ENCODE assay signal across 1 cellular context in the genomic region with DNA sequence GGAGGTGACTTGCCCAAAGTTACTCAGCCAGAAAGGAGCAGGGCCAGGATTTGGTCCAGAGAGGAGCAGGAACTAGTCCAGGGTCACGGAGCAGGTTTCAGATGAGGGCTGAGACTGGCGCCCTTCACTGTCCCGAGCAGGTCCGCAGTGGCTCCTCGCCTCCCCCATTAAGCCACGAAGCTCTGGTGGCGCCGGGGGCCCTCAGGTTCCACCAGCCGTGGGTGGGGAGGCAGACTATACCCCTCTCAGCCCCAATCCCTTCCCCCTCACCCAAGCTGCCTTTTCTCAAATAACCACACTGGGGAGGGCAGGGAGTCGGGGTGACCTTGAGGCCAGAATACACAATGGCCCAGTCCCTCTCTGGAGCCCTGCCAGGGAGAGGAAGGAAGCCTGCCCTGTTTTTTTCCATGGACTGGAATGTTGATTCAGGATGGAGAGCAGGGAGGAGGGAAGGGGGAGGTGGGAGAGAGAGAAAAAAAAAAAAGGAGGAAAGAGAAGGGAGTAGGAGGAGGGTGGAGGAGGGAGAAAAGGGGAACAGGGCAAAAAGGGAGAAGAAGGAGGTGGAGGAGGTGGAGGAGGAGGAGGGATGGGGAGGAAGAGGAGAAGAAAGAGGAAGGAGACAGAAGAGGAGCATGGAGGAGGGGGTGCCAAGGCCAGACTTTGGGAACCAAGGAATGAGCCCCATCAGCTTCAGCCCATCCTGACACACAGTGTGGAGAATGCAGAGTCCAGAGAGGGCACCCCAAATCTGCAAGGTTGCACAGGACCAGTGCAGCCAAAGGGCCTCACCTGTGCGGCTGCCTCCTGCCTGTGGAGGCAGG.
TF ChIP-seq lines count a peak whose summit lies in the region.

No MANE protein-coding gene starts in this region.

TF ChIP-seq in HepG2, 621 proteins besides CTCF, POLR2A, EP300 and RAD21 (continued from another document and continues in another):
- TF ChIP-seq, protein P1, sequence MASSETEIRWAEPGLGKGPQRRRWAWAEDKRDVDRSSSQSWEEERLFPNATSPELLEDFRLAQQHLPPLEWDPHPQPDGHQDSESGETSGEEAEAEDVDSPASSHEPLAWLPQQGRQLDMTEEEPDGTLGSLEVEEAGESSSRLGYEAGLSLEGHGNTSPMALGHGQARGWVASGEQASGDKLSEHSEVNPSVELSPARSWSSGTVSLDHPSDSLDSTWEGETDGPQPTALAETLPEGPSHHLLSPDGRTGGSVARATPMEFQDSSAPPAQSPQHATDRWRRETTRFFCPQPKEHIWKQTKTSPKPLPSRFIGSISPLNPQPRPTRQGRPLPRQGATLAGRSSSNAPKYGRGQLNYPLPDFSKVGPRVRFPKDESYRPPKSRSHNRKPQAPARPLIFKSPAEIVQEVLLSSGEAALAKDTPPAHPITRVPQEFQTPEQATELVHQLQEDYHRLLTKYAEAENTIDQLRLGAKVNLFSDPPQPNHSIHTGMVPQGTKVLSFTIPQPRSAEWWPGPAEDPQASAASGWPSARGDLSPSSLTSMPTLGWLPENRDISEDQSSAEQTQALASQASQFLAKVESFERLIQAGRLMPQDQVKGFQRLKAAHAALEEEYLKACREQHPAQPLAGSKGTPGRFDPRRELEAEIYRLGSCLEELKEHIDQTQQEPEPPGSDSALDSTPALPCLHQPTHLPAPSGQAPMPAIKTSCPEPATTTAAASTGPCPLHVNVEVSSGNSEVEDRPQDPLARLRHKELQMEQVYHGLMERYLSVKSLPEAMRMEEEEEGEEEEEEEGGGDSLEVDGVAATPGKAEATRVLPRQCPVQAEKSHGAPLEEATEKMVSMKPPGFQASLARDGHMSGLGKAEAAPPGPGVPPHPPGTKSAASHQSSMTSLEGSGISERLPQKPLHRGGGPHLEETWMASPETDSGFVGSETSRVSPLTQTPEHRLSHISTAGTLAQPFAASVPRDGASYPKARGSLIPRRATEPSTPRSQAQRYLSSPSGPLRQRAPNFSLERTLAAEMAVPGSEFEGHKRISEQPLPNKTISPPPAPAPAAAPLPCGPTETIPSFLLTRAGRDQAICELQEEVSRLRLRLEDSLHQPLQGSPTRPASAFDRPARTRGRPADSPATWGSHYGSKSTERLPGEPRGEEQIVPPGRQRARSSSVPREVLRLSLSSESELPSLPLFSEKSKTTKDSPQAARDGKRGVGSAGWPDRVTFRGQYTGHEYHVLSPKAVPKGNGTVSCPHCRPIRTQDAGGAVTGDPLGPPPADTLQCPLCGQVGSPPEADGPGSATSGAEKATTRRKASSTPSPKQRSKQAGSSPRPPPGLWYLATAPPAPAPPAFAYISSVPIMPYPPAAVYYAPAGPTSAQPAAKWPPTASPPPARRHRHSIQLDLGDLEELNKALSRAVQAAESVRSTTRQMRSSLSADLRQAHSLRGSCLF (CRISPR knock-in tag; IDR thresholded peaks at IDR 0.05; ENCODE audit: borderline replicate concordance), result no peak
- TF ChIP-seq GATA4 (IDR thresholded peaks at IDR 0.05; ENCODE audit: borderline replicate concordance, low read depth), result peak; percentile 47; the same call in 1 of the 2 replicates
- no peak for TF ChIP-seq ZNF329 (CRISPR knock-in tag; IDR thresholded peaks at IDR 0.05; ENCODE audit: low read depth)
- TF ChIP-seq NKX3-1 (CRISPR knock-in tag; IDR thresholded peaks at IDR 0.05), result no peak
- no peak for TF ChIP-seq HNRNPUL1 (IDR thresholded peaks at IDR 0.05; ENCODE audit: low read depth, low read length)
- TF ChIP-seq ZNF761 (CRISPR knock-in tag; conservative IDR thresholded peaks at IDR 0.05), result peak; percentile 73; the same call in 1 of the 2 replicates
- TF ChIP-seq HES4 (CRISPR knock-in tag; IDR thresholded peaks at IDR 0.05; ENCODE audit: borderline replicate concordance), result no peak
- TF ChIP-seq, protein P2, sequence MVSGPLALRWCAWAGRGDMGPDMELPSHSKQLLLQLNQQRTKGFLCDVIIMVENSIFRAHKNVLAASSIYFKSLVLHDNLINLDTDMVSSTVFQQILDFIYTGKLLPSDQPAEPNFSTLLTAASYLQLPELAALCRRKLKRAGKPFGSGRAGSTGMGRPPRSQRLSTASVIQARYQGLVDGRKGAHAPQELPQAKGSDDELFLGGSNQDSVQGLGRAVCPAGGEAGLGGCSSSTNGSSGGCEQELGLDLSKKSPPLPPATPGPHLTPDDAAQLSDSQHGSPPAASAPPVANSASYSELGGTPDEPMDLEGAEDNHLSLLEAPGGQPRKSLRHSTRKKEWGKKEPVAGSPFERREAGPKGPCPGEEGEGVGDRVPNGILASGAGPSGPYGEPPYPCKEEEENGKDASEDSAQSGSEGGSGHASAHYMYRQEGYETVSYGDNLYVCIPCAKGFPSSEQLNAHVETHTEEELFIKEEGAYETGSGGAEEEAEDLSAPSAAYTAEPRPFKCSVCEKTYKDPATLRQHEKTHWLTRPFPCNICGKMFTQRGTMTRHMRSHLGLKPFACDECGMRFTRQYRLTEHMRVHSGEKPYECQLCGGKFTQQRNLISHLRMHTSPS (CRISPR knock-in tag; IDR thresholded peaks at IDR 0.05; ENCODE audit: low read depth), result no peak
- TF ChIP-seq ZNF431 (CRISPR knock-in tag; IDR thresholded peaks at IDR 0.05; ENCODE audit: borderline replicate concordance, low read depth), result peak; percentile 90; the same call in 1 of the 2 replicates
- TF ChIP-seq SP5 (CRISPR knock-in tag; IDR thresholded peaks at IDR 0.05; ENCODE audit: borderline replicate concordance, low read depth), result peak; percentile 72
- TF ChIP-seq HNF4G (IDR thresholded peaks at IDR 0.05; ENCODE audit: borderline replicate concordance, low read depth, low read length), result 0 out of 2 replicates have a peak, but pooled peaks have one; percentile 19
- TF ChIP-seq HNF4G (CRISPR knock-in tag; IDR thresholded peaks at IDR 0.05; ENCODE audit: borderline replicate concordance, low read depth), result no peak
- TF ChIP-seq CEBPG (CRISPR knock-in tag; IDR thresholded peaks at IDR 0.05), result peak; percentile 39; the same call in 1 of the 2 replicates
- TF ChIP-seq, protein P3, sequence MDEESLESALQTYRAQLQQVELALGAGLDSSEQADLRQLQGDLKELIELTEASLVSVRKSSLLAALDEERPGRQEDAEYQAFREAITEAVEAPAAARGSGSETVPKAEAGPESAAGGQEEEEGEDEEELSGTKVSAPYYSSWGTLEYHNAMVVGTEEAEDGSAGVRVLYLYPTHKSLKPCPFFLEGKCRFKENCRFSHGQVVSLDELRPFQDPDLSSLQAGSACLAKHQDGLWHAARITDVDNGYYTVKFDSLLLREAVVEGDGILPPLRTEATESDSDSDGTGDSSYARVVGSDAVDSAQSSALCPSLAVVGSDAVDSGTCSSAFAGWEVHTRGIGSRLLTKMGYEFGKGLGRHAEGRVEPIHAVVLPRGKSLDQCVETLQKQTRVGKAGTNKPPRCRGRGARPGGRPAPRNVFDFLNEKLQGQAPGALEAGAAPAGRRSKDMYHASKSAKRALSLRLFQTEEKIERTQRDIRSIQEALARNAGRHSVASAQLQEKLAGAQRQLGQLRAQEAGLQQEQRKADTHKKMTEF (CRISPR knock-in tag; IDR thresholded peaks at IDR 0.05), result peak; percentile 47; the same call in 1 of the 2 replicates
- peak; percentile 62; the same call in 1 of the 2 replicates for TF ChIP-seq HOXA3 (CRISPR knock-in tag; IDR thresholded peaks at IDR 0.05)
- TF ChIP-seq SKI (IDR thresholded peaks at IDR 0.05; ENCODE audit: partially characterized antibody), result no peak
- TF ChIP-seq SALL1 (CRISPR knock-in tag; IDR thresholded peaks at IDR 0.05), result peak; percentile 95
- TF ChIP-seq ZNF12 (CRISPR knock-in tag; IDR thresholded peaks at IDR 0.05), result no peak; the same call in 1 of the 2 replicates
- TF ChIP-seq FIP1L1 (IDR thresholded peaks at IDR 0.05; ENCODE audit: borderline replicate concordance, insufficient read depth, low read depth, low read length), result no peak
- no peak for TF ChIP-seq E2F5 (CRISPR knock-in tag; conservative IDR thresholded peaks at IDR 0.05)
- TF ChIP-seq NFAT5 (CRISPR knock-in tag; IDR thresholded peaks at IDR 0.05), result peak; percentile 88
- no peak for TF ChIP-seq DNMT3B (CRISPR knock-in tag; conservative IDR thresholded peaks at IDR 0.05)
- TF ChIP-seq MED8 (CRISPR knock-in tag; IDR thresholded peaks at IDR 0.05; ENCODE audit: insufficient replicate concordance), result peak; percentile 81
- no peak for TF ChIP-seq TAF15 (IDR thresholded peaks at IDR 0.05; ENCODE audit: low read depth, low read length, poor library complexity, severe bottlenecking)
- no peak for TF ChIP-seq CHCHD3 (CRISPR knock-in tag; IDR thresholded peaks at IDR 0.05)
- peak; percentile 93 for TF ChIP-seq GATAD2A (CRISPR knock-in tag; IDR thresholded peaks at IDR 0.05)
- TF ChIP-seq, protein P4, sequence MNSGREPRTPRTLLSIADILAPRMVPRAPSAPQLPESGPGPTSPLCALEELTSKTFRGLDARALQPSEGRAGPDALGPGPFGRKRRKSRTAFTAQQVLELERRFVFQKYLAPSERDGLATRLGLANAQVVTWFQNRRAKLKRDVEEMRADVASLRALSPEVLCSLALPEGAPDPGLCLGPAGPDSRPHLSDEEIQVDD (CRISPR knock-in tag; IDR thresholded peaks at IDR 0.05; ENCODE audit: borderline replicate concordance), result no peak
- TF ChIP-seq CBX5 (CRISPR knock-in tag; IDR thresholded peaks at IDR 0.05; ENCODE audit: borderline replicate concordance), result peak; percentile 74; the same call in 1 of the 2 replicates
- no peak for TF ChIP-seq ARNT (IDR thresholded peaks at IDR 0.05)
